ENCODE assay signal across 12 cellular contexts in genomic region chr19:35556846-35557538, GRCh38. TPM values are rescaled to one million over a fixed set of nuclear protein-coding genes. Genes with fewer than 3 reads are reported as not detected.
DNase-seq lines count a peak whose midpoint lies in the region; ATAC-seq and TF ChIP-seq lines count a peak whose summit lies in the region.
"Had no signal": no experiment of that assay in that cellular context is flagged by ENCODE, and none has a peak within 500 bp of the region (broad histone marks: within the 10 kb centered on the region; RNA-seq: fewer than 3 reads in every experiment).

No MANE protein-coding gene starts in this region.

- CTCF ChIA-PET in activated naive CD4-positive, alpha-beta T cell treated with anti-CD3 and anti-CD28 coated beads, Interleukin-2, amount 10 ng/mL, durations not matched to agents 7 days and 5 days (lab: Charles Lee), result interaction anchor here (1.1 to 1.4 kb wide), 4 partner anchors 8 to 263 kb away, joined by 3 to 12 read pairs (median 4); no protein-coding TSS in a partner anchor
- CTCF ChIA-PET in WTC11 (lab: Charles Lee) (interaction anchor here (0.6 to 3.9 kb wide), 31 partner anchors 8 to 490 kb away, joined by 3 to 62 read pairs (median 7); partner anchors contain the start of genes COX6B1, DMKN, HAUS5 and KIRREL2), RWPE1 (lab: Yijun Ruan, JAX) (interaction anchor here (0.7 to 1.4 kb wide), 3 partner anchors 8 to 10 kb away, joined by 3 to 4 read pairs (median 4); no protein-coding TSS in a partner anchor)

- ATAC-seq in WTC11, result no peak

- H3K9ac ChIP-seq in iPS-15b (ENCODE audit: low read depth, low read length), result peak overlapping the region; percentile 8

- WGBS in spleen, 5 donors, result 79 to 91% (median 86%) methylated on average over 16 of the region's 16 CpGs

- H3K9me3 ChIP-seq in iPS-15b (ENCODE audit: control insufficient read depth, insufficient read depth, low read length) (no peaks in the 10 kb centered on the region), spleen (no peaks in the 10 kb centered on the region)
- H3K9me3 ChIP-seq: HAP-1 had no signal

- H3K36me3 ChIP-seq in iPS-15b (ENCODE audit: control insufficient read depth, insufficient read depth, low read length) (no peaks in the 10 kb centered on the region), spleen (no peaks in the 10 kb centered on the region)
- H3K36me3 ChIP-seq: HAP-1 had no signal

- no peak overlapping the region for H3K27ac Mint-ChIP-seq in activated naive CD4-positive, alpha-beta T cell treated with anti-CD3 and anti-CD28 coated beads, Interleukin-2, amount 10 ng/mL, durations not matched to agents 7 days and 5 days
- no peak overlapping the region for H3K27ac Mint-ChIP-seq in WTC11

- peaks cover 73% of the 10 kb centered on the region for H3K27me3 Mint-ChIP-seq in activated naive CD4-positive, alpha-beta T cell treated with anti-CD3 and anti-CD28 coated beads, Interleukin-2, amount 10 ng/mL, durations not matched to agents 7 days and 5 days
- H3K27me3 Mint-ChIP-seq in WTC11 (ENCODE audit: low read depth), result peaks cover 48% of the 10 kb centered on the region

- intact Hi-C loops in spleen (cut with DNase I; ENCODE audit: low total_unique reads), result loop anchor here (10.0 kb wide), 1 partner anchor 158 kb away; the partner anchor contains the start of gene KMT2B

- no peak for TF ChIP-seq POLR2A in spleen (IDR thresholded peaks at IDR 0.05)

- no peaks in the 10 kb centered on the region for H3K9me3 Mint-ChIP-seq in activated naive CD4-positive, alpha-beta T cell treated with anti-CD3 and anti-CD28 coated beads, Interleukin-2, amount 10 ng/mL, durations not matched to agents 7 days and 5 days
- H3K9me3 Mint-ChIP-seq in WTC11, result no peaks in the 10 kb centered on the region

- TF ChIP-seq CTCF in WTC11 (IDR thresholded peaks at IDR 0.05) (no peak), spleen (IDR thresholded peaks at IDR 0.05 in 8 of 11, conservative IDR thresholded peaks at IDR 0.05 in 3 of 11) (no peak), RWPE1 (conservative IDR thresholded peaks at IDR 0.05; ENCODE audit: low read depth) (no peak)

- peak overlapping the region; percentile 50 for H3K4me3 Mint-ChIP-seq in activated naive CD4-positive, alpha-beta T cell treated with anti-CD3 and anti-CD28 coated beads, Interleukin-2, amount 10 ng/mL, durations not matched to agents 7 days and 5 days
- H3K4me3 Mint-ChIP-seq in WTC11, result peak overlapping the region; percentile 87

- no peaks in the 10 kb centered on the region for H3K36me3 Mint-ChIP-seq in activated naive CD4-positive, alpha-beta T cell treated with anti-CD3 and anti-CD28 coated beads, Interleukin-2, amount 10 ng/mL, durations not matched to agents 7 days and 5 days
- H3K36me3 Mint-ChIP-seq in WTC11, result no peaks in the 10 kb centered on the region

- H3K27me3 ChIP-seq in iPS-15b (ENCODE audit: control insufficient read depth, insufficient read depth, low read length) (peaks cover 39% of the 10 kb centered on the region), spleen (replicated peaks in 1 of 7) (peaks cover 0 to 60% (median 25%) of the 10 kb centered on the region in 7 donors)

- peak overlapping the region; percentile 45 for H3K4me3 ChIP-seq in iPS-15b (ENCODE audit: low read depth, low read length)
- peak overlapping the region in 1 of 8 donors; percentile 67 for H3K4me3 ChIP-seq in spleen

- no peak for DNase-seq in activated naive CD4-positive, alpha-beta T cell treated with anti-CD3 and anti-CD28 coated beads, Interleukin-2, amount 10 ng/mL, durations not matched to agents 7 days and 5 days
- DNase-seq in activated naive CD4-positive, alpha-beta T cell treated with anti-CD3 and anti-CD28 coated beads, Interleukin-2, amount 50 U/mL, for 16 hours, result no peak
- DNase-seq in WTC11 (ENCODE audit: low spot score), result no peak
- DNase-seq in spleen, result peak; percentile 44
- DNase-seq in NCI-H1436 treated with DMSO at 0.1 percent for 48 hours (lab: John Stamatoyannopoulos, UW), result no peak
- DNase-seq in GM19240 (ENCODE audit: insufficient read length, low spot score), result no peak
- DNase-seq in RWPE1 (ENCODE audit: low spot score), result no peak
- DNase-seq: MV-4-11 had no signal

- H3K4me1 ChIP-seq in iPS-15b (ENCODE audit: control insufficient read depth, insufficient read depth, low read length) (peaks cover 3% of the 10 kb centered on the region), spleen (peaks cover 5 to 23% (median 16%) of the 10 kb centered on the region in 6 donors)
- H3K4me1 ChIP-seq: HAP-1 had no signal

- peaks cover 12% of the 10 kb centered on the region for H3K4me1 Mint-ChIP-seq in activated naive CD4-positive, alpha-beta T cell treated with anti-CD3 and anti-CD28 coated beads, Interleukin-2, amount 10 ng/mL, durations not matched to agents 7 days and 5 days
- peaks cover 12% of the 10 kb centered on the region for H3K4me1 Mint-ChIP-seq in WTC11

- no peak overlapping the region for H3K27ac ChIP-seq in spleen
- H3K27ac ChIP-seq in RWPE1, result no peak overlapping the region
- H3K27ac ChIP-seq: VCaP had no signal

- POLR2A ChIA-PET in WTC11 (lab: Charles Lee), result interaction anchor here (0.6 to 1.8 kb wide), 10 partner anchors 9 to 313 kb away, joined by 3 to 14 read pairs (median 4); partner anchors contain the start of genes COX6B1, DMKN and HAUS5
- POLR2A ChIA-PET in RWPE1 (lab: Yijun Ruan, JAX; ENCODE audit: low non-redundant PET), result interaction anchor here (0.7 kb wide), 1 partner anchor 25 kb away, joined by 3 read pairs; no protein-coding TSS in a partner anchor

TF ChIP-seq in WTC11, 78 proteins besides CTCF, POLR2A, EP300 and RAD21:
- TF ChIP-seq TEAD4 (CRISPR knock-in tag; IDR thresholded peaks at IDR 0.05) (0 out of 2 replicates have a peak, but pooled peaks have one; percentile 9), E2F1 (CRISPR knock-in tag; IDR thresholded peaks at IDR 0.05) (no peak), ZNF121 (CRISPR knock-in tag; IDR thresholded peaks at IDR 0.05) (peak; percentile 43; the same call in 1 of the 2 replicates)

RNA-seq across cellular contexts. Expression of gene ATP4A, which starts 6.5 kb away (rescaled TPM):
- total RNA-seq in WTC11 (2021) (0.59 to 1.2 TPM (median 1.1 TPM) in 3 replicates), spleen (not detected)
- not detected for polyA plus RNA-seq in spleen
- total RNA-seq: myocyte had no signal

RNA-seq across cellular contexts. Expression of gene TMEM147, which starts 11.6 kb away (rescaled TPM):
- 132 to 135 TPM (median 132 TPM) in 3 replicates for total RNA-seq in WTC11 (2021)
- 10 to 100 TPM; 47.6 to 67.7 (median 50.4) TPM for total RNA-seq in spleen
- 10 to 100 TPM; 57.9 to 88.7 (median 78.7) TPM for polyA plus RNA-seq in spleen

RNA-seq across cellular contexts. Expression of gene GAPDHS, which starts 23.7 kb away (rescaled TPM):
- total RNA-seq in WTC11 (2021), result 0.20 to 0.30 TPM in 2 of 3 replicates, not detected in the other
- under 1 TPM in 1 of 7 donors, not detected in 6; 0.17 TPM for total RNA-seq in spleen
- polyA plus RNA-seq in spleen, result under 1 TPM in 2 of 3 donors, not detected in 1; 0.13 to 0.14 TPM
- total RNA-seq: myocyte had no signal

RNA-seq across cellular contexts. Expression of gene SBSN, which starts 28.9 kb away (rescaled TPM):
- total RNA-seq in WTC11 (2021) (0.15 to 0.39 TPM in 2 of 3 replicates, not detected in the other), spleen (not detected)
- under 1 TPM; 0.05 to 0.33 (median 0.19) TPM for polyA plus RNA-seq in spleen
- total RNA-seq: myocyte had no signal

RNA-seq across cellular contexts. Expression of gene PMIS2, which starts 29.0 kb away (rescaled TPM):
- total RNA-seq in WTC11 (2021) (not detected in 3 replicates), spleen (not detected)
- polyA plus RNA-seq in spleen, result not detected
- total RNA-seq: myocyte had no signal
